18 cellular contexts compared by ENCODE assay signal in the genomic region with DNA sequence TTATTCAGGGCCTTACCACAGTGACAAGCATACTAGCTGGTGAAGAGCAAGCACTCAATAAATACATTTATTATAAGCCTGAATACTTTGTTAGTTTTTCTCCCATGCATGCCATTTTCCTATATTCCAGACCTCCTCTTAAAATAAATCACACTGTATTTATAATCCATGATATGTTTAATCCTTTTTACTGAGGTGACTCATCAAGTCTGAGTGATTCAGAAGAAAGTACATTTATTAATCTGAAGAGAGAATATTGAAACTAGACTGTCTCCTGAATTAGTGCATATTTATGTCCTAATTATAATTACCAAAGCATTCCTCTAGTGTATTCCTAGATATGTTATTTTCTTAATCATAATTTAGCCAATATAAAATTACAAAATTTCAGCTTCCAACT.
"Had no signal": no experiment of that assay in that cellular context is flagged by ENCODE, and none has a peak within 500 bp of the region (broad histone marks: within the 10 kb centered on the region; RNA-seq: fewer than 3 reads in every experiment).

No MANE protein-coding gene starts in this region.

- H3K9me3 ChIP-seq: esophagus muscularis mucosa, heart left ventricle, lower lobe of right lung, right lobe of liver, stomach, transverse colon had no signal

- H3K27ac ChIP-seq: cardiac muscle cell, esophagus muscularis mucosa, heart left ventricle, lower lobe of right lung, right lobe of liver, stomach, transverse colon had no signal

- H3K36me3 ChIP-seq: cardiac muscle cell, esophagus muscularis mucosa, heart left ventricle, lower lobe of right lung, right lobe of liver, stomach, transverse colon had no signal

- H3K4me1 ChIP-seq: esophagus muscularis mucosa, heart left ventricle, lower lobe of right lung, right lobe of liver, stomach, transverse colon had no signal

- H3K4me3 ChIP-seq: cardiac muscle cell, esophagus muscularis mucosa, heart left ventricle, lower lobe of right lung, right lobe of liver, stomach, transverse colon had no signal

- DNase-seq: activated CD4-positive, alpha-beta T cell treated with anti-CD3 and anti-CD28 coated beads, Interleukin-2, amount 10 ng/mL, durations not matched to agents 24 days and 14 days; activated CD8-positive, alpha-beta memory T cell treated with anti-CD3 and anti-CD28 coated beads, Interleukin-2, amount 10 ng/mL, durations not matched to agents 7 days and 5 days; activated CD8-positive, alpha-beta T cell treated with anti-CD3 and anti-CD28 coated beads for 36 hours; activated effector memory CD4-positive, alpha-beta T cell treated with anti-CD3 and anti-CD28 coated beads, Interleukin-2, amount 50 U/mL, for 16 hours; activated naive CD4-positive, alpha-beta T cell treated with anti-CD3 and anti-CD28 coated beads, Interleukin-2, amount 10 ng/mL, durations not matched to agents 7 days and 5 days; activated T-cell treated with anti-CD3 and anti-CD28 coated beads for 4 hours; dermis blood vessel endothelial cell; effector CD8-positive, alpha-beta T cell; heart left ventricle; lower lobe of right lung; naive B cell; nucleus accumbens; right lobe of liver; small intestine; stomach; transverse colon had no signal

- H3K27me3 ChIP-seq: cardiac muscle cell, esophagus muscularis mucosa, heart left ventricle, right lobe of liver, stomach, transverse colon had no signal
